12 cellular contexts compared by ENCODE assay signal in the genomic region with DNA sequence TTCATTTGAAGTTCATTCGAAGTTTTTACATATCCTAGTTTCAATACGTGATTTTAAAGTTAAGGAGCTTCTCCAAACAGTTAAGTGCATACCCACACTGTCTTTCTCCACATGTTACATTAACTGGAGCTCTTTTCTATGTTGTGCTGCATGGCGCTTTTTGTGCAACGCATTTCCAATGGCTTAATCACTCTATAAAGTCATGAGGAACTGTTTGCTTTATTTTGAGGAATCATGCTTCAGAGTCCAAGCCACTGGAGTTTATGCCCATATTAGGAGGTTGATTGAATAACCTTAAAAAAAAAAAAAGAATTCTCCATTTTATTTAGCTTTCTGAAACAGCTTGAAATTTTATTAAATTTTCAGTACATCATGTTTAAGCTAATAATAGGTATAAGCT.
A peak's percentile ranks its signal among the peaks of the same experiment; 100 is the strongest.
DNase-seq lines count a peak whose midpoint lies in the region; ATAC-seq and TF ChIP-seq lines count a peak whose summit lies in the region.
"Had no signal": no experiment of that assay in that cellular context is flagged by ENCODE, and none has a peak within 500 bp of the region (broad histone marks: within the 10 kb centered on the region; RNA-seq: fewer than 3 reads in every experiment).

No MANE protein-coding gene starts in this region.

- ATAC-seq in HCT116 = no peak
- ATAC-seq: natural killer cell had no signal

- no peaks in the 10 kb centered on the region for H3K4me1 ChIP-seq in HCT116 (ENCODE audit: control insufficient read depth in 1 of 2, insufficient read depth in 2 of 2, low read length in 2 of 2)
- peaks cover 0 to 18% of the 10 kb centered on the region in 2 experiments; a peak in 2 of 4 replicates for H3K4me1 ChIP-seq in SK-N-SH (ENCODE audit: control insufficient read depth in 1 of 2, insufficient read depth in 2 of 2, low read depth in 1 of 2, low read length in 1 of 2)
- peaks cover 0 to 23% (median 5%) of the 10 kb centered on the region in 4 donors for H3K4me1 ChIP-seq in transverse colon
- no peaks in the 10 kb centered on the region for H3K4me1 ChIP-seq in ovary (ENCODE audit: insufficient read depth)

- TF ChIP-seq POLR2A in HCT116 (IDR thresholded peaks at IDR 0.05; ENCODE audit: borderline replicate concordance, extremely low read depth, insufficient read depth, insufficient read length) = no peak
- no peak for TF ChIP-seq POLR2A in transverse colon (IDR thresholded peaks at IDR 0.05)
- TF ChIP-seq POLR2A in ovary (IDR thresholded peaks at IDR 0.05) = no peak

- no peak overlapping the region for H3K4me3 ChIP-seq in HCT116 (replicated peaks in 1 of 2; ENCODE audit: low read depth in 1 of 2, low read length in 2 of 2)
- no peak overlapping the region for H3K4me3 ChIP-seq in SK-N-SH (ENCODE audit: low read depth in 2 of 2, low read length in 1 of 2)
- no peak overlapping the region for H3K4me3 ChIP-seq in fibroblast of villous mesenchyme (ENCODE audit: low read depth, low read length)
- no peak overlapping the region for H3K4me3 ChIP-seq in transverse colon
- H3K4me3 ChIP-seq in ovary = no peak overlapping the region

- RAD21 ChIA-PET in HCT116 (lab: Charles Lee; ENCODE audit: low non-redundant PET in 1 of 2, low total read pairs in 2 of 2, uncharacterized antibody in 2 of 2, unreplicated experiment in 2 of 2) = no interaction called here

- H2AFZ ChIP-seq in HCT116 (ENCODE audit: low read depth, low read length, poor library complexity, severe bottlenecking) (peak overlapping the region; percentile 42), SK-N-SH (ENCODE audit: low read depth) (peak overlapping the region; percentile 67; the same call in 1 of the 2 replicates)

- H3K79me2 ChIP-seq in HCT116 (ENCODE audit: insufficient read depth, low read length) (no peaks in the 10 kb centered on the region), SK-N-SH (ENCODE audit: insufficient read depth) (no peaks in the 10 kb centered on the region)

- H4K20me1 ChIP-seq in HCT116 (ENCODE audit: insufficient read depth) (no peaks in the 10 kb centered on the region), SK-N-SH (ENCODE audit: insufficient read depth) (no peaks in the 10 kb centered on the region)

- in situ Hi-C loops in transverse colon (cut with MboI; ENCODE audit: low pct_ligation_motif_present in 1 of 4, low pct_unique_long_range_greater_than_20kb in 1 of 4, low sequenced_read_pairs in 3 of 4) = no loop called here

- H3K27me3 ChIP-seq in HCT116 (ENCODE audit: insufficient read depth, low read length) = no peaks in the 10 kb centered on the region
- H3K27me3 ChIP-seq in SK-N-SH (ENCODE audit: insufficient read depth) = no peaks in the 10 kb centered on the region
- no peaks in the 10 kb centered on the region for H3K27me3 ChIP-seq in transverse colon
- peaks cover 2% of the 10 kb centered on the region for H3K27me3 ChIP-seq in ovary

- TF ChIP-seq RAD21 in HCT116 (IDR thresholded peaks at IDR 0.05; ENCODE audit: low read depth) = no peak
- TF ChIP-seq RAD21 in SK-N-SH (IDR thresholded peaks at IDR 0.05; ENCODE audit: low read length) = no peak

- H3F3A ChIP-seq in SK-N-SH (replicated peaks; ENCODE audit: insufficient read depth) = peaks cover 29% of the 10 kb centered on the region

- no peak overlapping the region for H3K4me2 ChIP-seq in HCT116 (ENCODE audit: low read length)
- H3K4me2 ChIP-seq in SK-N-SH = peak overlapping the region; percentile 31

- no peaks in the 10 kb centered on the region for H3K9me3 ChIP-seq in HCT116 (ENCODE audit: control insufficient read depth in 1 of 2, insufficient read depth in 1 of 2, low read depth in 1 of 2, low read length in 2 of 2)
- no peaks in the 10 kb centered on the region for H3K9me3 ChIP-seq in SK-N-SH
- H3K9me3 ChIP-seq in transverse colon = peaks cover 0 to 2% of the 10 kb centered on the region in 2 donors
- no peaks in the 10 kb centered on the region for H3K9me3 ChIP-seq in ovary

- no peaks in the 10 kb centered on the region for H3K9me2 ChIP-seq in HCT116 (ENCODE audit: insufficient read depth)
- no peaks in the 10 kb centered on the region for H3K9me2 ChIP-seq in SK-N-SH

- TF ChIP-seq CTCF in HCT116 (IDR thresholded peaks at IDR 0.05 in 2 of 3, conservative IDR thresholded peaks at IDR 0.05 in 1 of 3; ENCODE audit: borderline replicate concordance in 1 of 3, insufficient read depth in 1 of 3, low read depth in 2 of 3, low read length in 2 of 3) (no peak), SK-N-SH (IDR thresholded peaks at IDR 0.05) (no peak), fibroblast of villous mesenchyme (IDR thresholded peaks at IDR 0.05; ENCODE audit: insufficient read depth, low read depth, low read length) (no peak), transverse colon (IDR thresholded peaks at IDR 0.05) (no peak), ovary (IDR thresholded peaks at IDR 0.05) (no peak)

- H3K36me3 ChIP-seq in HCT116 (ENCODE audit: control insufficient read depth in 1 of 2, insufficient read depth in 2 of 2, low read length in 2 of 2) = no peaks in the 10 kb centered on the region
- H3K36me3 ChIP-seq in SK-N-SH (replicated peaks in 1 of 2; ENCODE audit: control insufficient read depth in 1 of 2, insufficient read depth in 2 of 2, low read length in 1 of 2) = peaks cover 0 to 13% of the 10 kb centered on the region in 2 experiments
- H3K36me3 ChIP-seq in transverse colon = no peaks in the 10 kb centered on the region
- no peaks in the 10 kb centered on the region for H3K36me3 ChIP-seq in ovary

- peak in 1 of 2 experiments; percentile 8; a peak in 1 of 4 replicates for TF ChIP-seq EP300 in SK-N-SH (IDR thresholded peaks at IDR 0.05; ENCODE audit: borderline replicate concordance in 1 of 2, low read depth in 1 of 2, low read length in 1 of 2)
- no peak for TF ChIP-seq EP300 in transverse colon (IDR thresholded peaks at IDR 0.05; ENCODE audit: low read depth)
- TF ChIP-seq EP300 in ovary (IDR thresholded peaks at IDR 0.05) = no peak

- BruUV-seq in HCT116 (replicated peaks; lab: Mats Ljungman, UMichigan) = no TSS peak

- H3K27ac ChIP-seq in HCT116 (ENCODE audit: low read depth, low read length) (no peak overlapping the region), SK-N-SH (ENCODE audit: low read depth in 2 of 2, low read length in 1 of 2) (peak overlapping the region; percentile 70 to 72; a peak in 3 of 4 replicates), transverse colon (peak overlapping the region; percentile 21 to 44 (median 24)), ovary (no peak overlapping the region)

- CTCF ChIA-PET in HCT116 (lab: Charles Lee) (no interaction called here), SK-N-SH (lab: Yijun Ruan, JAX) (interaction anchor here (0.6 kb wide), 1 partner anchor 15 kb away, joined by 3 read pairs; no protein-coding TSS in a partner anchor)

- 36% methylated on average over 4 of the region's 4 CpGs for WGBS in SK-N-SH (ENCODE audit: low lambda C conversion rate)
- 51 to 53% methylated on average over 4 of the region's 4 CpGs for WGBS in transverse colon (ENCODE audit: low coverage in 1 of 2), 2 donors
- WGBS in ovary, 3 donors = 51 to 52% (median 52%) methylated on average over 4 of the region's 4 CpGs

- POLR2A ChIA-PET in HCT116 (lab: Charles Lee) = no interaction called here
- POLR2A ChIA-PET in SK-N-SH (lab: Yijun Ruan, JAX) = no interaction called here

- intact Hi-C loops in HCT116 (cut with micrococcal nuclease) = no loop called here
- intact Hi-C loops in transverse colon (cut with DNase I; ENCODE audit: low total_unique reads) = no loop called here
- intact Hi-C loops in ovary (cut with DNase I) = no loop called here

- no peak for DNase-seq in HCT116 (ENCODE audit: low read depth, low spot score)
- DNase-seq in SK-N-SH = no peak
- peak; percentile 73 for DNase-seq in fibroblast of villous mesenchyme (ENCODE audit: low read depth)
- DNase-seq in transverse colon = peak; percentile 15
- DNase-seq in hypothalamus (lab: John Stamatoyannopoulos, UW) = no peak
- no peak for DNase-seq in T-helper 1 cell
- DNase-seq in ovary = no peak
- DNase-seq: DND-41; islet precursor cell; natural killer cell; NCI-H1694 treated with DMSO at 0.1 percent for 48 hours; stimulated activated CD4-positive, alpha-beta T cell treated with anti-CD3 and anti-CD28 coated beads, Interleukin-12 subunit alpha, Interleukin-12 subunit beta, amount 100 ng/mL, for 4 hours had no signal

- H3K9ac ChIP-seq in HCT116 (ENCODE audit: low read length) = no peak overlapping the region
- H3K9ac ChIP-seq in SK-N-SH = peak overlapping the region; percentile 30; the same call in 1 of the 2 replicates

TF ChIP-seq in HCT116, 20 proteins besides CTCF, POLR2A, EP300 and RAD21:
- TF ChIP-seq SRF (IDR thresholded peaks at IDR 0.05; ENCODE audit: low read depth) (0 out of 2 replicates have a peak, but pooled peaks have one; percentile 34), CBX3 (IDR thresholded peaks at IDR 0.05; ENCODE audit: low read depth) (no peak)

TF ChIP-seq in SK-N-SH, 30 proteins besides CTCF, POLR2A, EP300 and RAD21 (continues in another document):
- TF ChIP-seq FOSL2 (IDR thresholded peaks at IDR 0.05; ENCODE audit: borderline replicate concordance, low read depth) (peak; percentile 8; the same call in 1 of the 2 replicates), NRF1 (IDR thresholded peaks at IDR 0.05; ENCODE audit: low read depth, low read length) (no peak), POLR2AphosphoS5 (IDR thresholded peaks at IDR 0.05; ENCODE audit: low read depth, low read length) (no peak), EZH2phosphoT487 (IDR thresholded peaks at IDR 0.05; ENCODE audit: borderline replicate concordance, low read depth) (no peak), TEAD4 (IDR thresholded peaks at IDR 0.05; ENCODE audit: borderline replicate concordance, insufficient read depth) (no peak), RXRA (IDR thresholded peaks at IDR 0.05; ENCODE audit: borderline replicate concordance, low read depth) (no peak), FOXJ3 (CRISPR knock-in tag; IDR thresholded peaks at IDR 0.05) (no peak), SIN3A (IDR thresholded peaks at IDR 0.05; ENCODE audit: borderline replicate concordance, low read depth, low read length) (no peak), TAF1 (IDR thresholded peaks at IDR 0.05; ENCODE audit: borderline replicate concordance, low read depth, low read length) (no peak), YY1 (IDR thresholded peaks at IDR 0.05; ENCODE audit: low read depth) (no peak)

Comparison
In these comparisons a context has a peak if more than half of its experiments do, and no peak if none do; other contexts are left out.
1. DNase-seq: peak in fibroblast of villous mesenchyme (single experiment) and transverse colon (single experiment); none in HCT116 (single experiment), SK-N-SH (single experiment), hypothalamus (0 of 51), T-helper 1 cell (0 of 5) and ovary (0 of 5).
2. H3K27ac ChIP-seq: peak in SK-N-SH (2 of 2) and transverse colon (4 of 4); none in HCT116 (single experiment) and ovary (0 of 2).